8 cellular contexts compared by ENCODE assay signal in the genomic region with DNA sequence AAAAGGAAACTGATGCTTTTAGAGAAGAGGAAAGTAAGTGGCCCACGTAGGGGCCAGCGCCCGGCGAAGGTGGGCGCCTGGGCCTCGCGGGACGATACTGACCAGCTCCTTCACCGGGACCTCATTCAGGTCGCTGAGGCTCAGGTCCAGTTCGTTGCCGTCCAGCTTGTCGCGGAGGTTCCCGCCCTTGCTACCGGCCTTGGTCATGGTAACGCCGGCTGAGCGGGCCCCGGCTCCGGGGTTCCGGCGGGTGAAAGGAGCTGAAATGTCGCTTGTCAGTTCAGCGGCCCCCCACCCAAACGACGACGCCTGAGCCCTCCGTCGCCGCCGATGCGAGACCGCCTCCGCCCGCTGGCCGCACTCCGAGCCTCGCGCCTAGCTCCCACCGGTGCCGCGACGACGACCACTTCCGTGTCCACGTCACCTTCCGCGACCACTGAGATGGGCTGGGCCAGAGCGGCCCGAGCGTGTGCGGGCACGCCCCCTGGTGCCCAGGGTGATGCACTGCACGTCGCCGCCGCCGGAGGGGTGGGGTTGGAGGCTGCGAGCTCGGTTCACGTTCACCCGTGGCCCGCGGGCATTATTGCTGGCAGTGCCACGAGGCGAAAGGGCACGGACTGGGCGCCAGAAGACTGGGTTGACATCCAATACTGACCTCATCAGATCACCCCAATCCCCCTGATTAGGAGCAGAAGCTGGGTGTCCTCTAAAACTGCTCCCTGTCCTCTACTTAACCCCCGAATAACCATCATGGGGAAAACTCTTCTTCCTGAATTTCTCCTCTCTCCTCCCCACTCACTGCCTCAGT. TPM values are rescaled to one million over a fixed set of nuclear protein-coding genes. Genes with fewer than 3 reads are reported as not detected.
DNase-seq lines count a peak whose midpoint lies in the region; ATAC-seq and TF ChIP-seq lines count a peak whose summit lies in the region.

LRRC59 (minus strand) TSS at position 413 of the 808 bp plus-strand sequence; CDS start at position 207, 206 bp downstream.

- DNase-seq in BE2C = peak; percentile 93
- peak; percentile 81 for DNase-seq in NCI-H510A treated with DMSO at 0.1 percent for 48 hours (lab: John Stamatoyannopoulos, UW)
- DNase-seq in activated CD4-positive, alpha-beta T cell treated with anti-CD3 and anti-CD28 coated beads for 48 hours = peak; percentile 94
- peak; percentile 91 for DNase-seq in colonic mucosa
- peak; percentile 89 to 93 for DNase-seq in left colon
- DNase-seq in stimulated activated CD4-positive, alpha-beta T cell treated with anti-CD3 and anti-CD28 coated beads, Interleukin-1b, Interleukin-23, amount 100 ng/mL, for 4 hours (ENCODE audit: low read depth in 2 of 2) = peak; percentile 88 to 92

- peak within 1 kb of the TSS; percentile 98 for H3K4me3 ChIP-seq in BE2C (ENCODE audit: low read depth, low read length)
- peak within 1 kb of the TSS; percentile 83 for H3K4me3 ChIP-seq in colonic mucosa

- ATAC-seq in GM19043 (IDR thresholded peaks at IDR 0.05; ENCODE audit: low read depth, unreplicated experiment) (peak; percentile 96), HG03354 (IDR thresholded peaks at IDR 0.05; ENCODE audit: poor library complexity, severe bottlenecking, unreplicated experiment) (peak; percentile 97), left colon (peak; percentile 84)

- peak within 1 kb of the TSS; percentile 86 for H3K27ac ChIP-seq in colonic mucosa

- H3K4me1 ChIP-seq in BE2C (no peaks in the 10 kb centered on the region), colonic mucosa (peaks cover 9% of the 10 kb centered on the region)

- H3K9ac ChIP-seq in colonic mucosa (ENCODE audit: low read depth in 2 of 2, low read length in 2 of 2) = peak within 1 kb of the TSS; percentile 87 to 90

- no peaks in the 10 kb centered on the region for H3K27me3 ChIP-seq in BE2C
- no peaks in the 10 kb centered on the region for H3K27me3 ChIP-seq in colonic mucosa

- H3K36me3 ChIP-seq in BE2C (peaks cover 23% of the 10 kb centered on the region), colonic mucosa (peaks cover 18% of the 10 kb centered on the region)

- H3K9me3 ChIP-seq in BE2C (no peaks in the 10 kb centered on the region), colonic mucosa (no peaks in the 10 kb centered on the region)

- TF ChIP-seq CTCF in BE2C (IDR thresholded peaks at IDR 0.05; ENCODE audit: low read depth, low read length) = peak; percentile 79
- TF ChIP-seq CTCF in colonic mucosa (IDR thresholded peaks at IDR 0.05) = peak; percentile 99

- intact Hi-C loops in colonic mucosa (cut with DNase I) (loop anchor here (5.0 kb wide), 1 partner anchor 35 kb away; no protein-coding TSS in a partner anchor), left colon (cut with DNase I, micrococcal nuclease) (no loop called here)

RNA-seq across cellular contexts. Expression of gene LRRC59, which starts in this region (rescaled TPM):
- 302 TPM for polyA plus RNA-seq in BE2C (2012; ENCODE audit: insufficient read depth, insufficient read length, low read depth)
- total RNA-seq in colonic mucosa = 100 to 1,000 TPM; 147 to 265 TPM
- total RNA-seq in left colon = 100 to 1,000 TPM; 113 to 155 TPM

Comparison
In these comparisons a context has a peak if more than half of its experiments do, and no peak if none do; other contexts are left out.
1. Peak in every context shown above with its lines: DNase-seq, ATAC-seq, H3K4me3 ChIP-seq and H3K27ac ChIP-seq.